ENCODE assay signal across 15 cellular contexts in the genomic region with DNA sequence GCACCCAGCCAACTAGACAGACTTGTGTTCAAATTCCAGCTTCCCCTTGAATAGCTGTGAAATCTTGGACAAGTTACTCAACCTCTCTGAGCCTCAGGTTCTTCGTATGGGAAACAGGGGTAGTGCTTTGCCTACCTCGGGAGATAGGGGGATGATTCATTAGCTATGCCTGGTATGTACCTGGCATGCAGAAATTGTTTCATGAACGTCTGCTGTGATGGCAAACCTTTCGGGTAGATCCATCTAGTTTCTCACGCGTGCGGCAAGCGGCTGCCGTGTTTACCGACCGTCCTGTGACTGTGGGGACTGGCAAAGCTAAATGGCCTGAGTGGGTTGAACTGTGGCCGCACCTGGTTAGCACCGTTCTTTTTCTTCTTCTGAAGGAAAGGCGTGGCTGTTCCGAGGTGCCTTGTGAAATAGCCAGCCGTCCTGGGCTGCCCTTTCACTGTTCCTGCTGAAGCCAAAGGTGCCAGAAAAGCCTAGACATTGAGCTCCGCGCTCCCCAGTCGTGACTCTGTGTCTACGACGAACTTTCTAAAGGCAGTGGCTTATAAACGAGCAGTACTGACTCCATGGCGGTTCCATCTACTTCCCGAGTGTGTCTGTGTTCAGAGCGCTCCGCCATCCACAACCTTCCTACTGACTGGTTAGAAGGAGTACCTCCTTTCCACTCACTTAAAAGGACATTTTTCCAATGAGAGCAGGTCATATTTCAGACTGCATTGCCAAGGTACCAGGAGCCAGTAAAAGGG. TPM values are rescaled to one million over a fixed set of nuclear protein-coding genes. Genes with fewer than 3 reads are reported as not detected.
DNase-seq lines count a peak whose midpoint lies in the region; ATAC-seq, FAIRE-seq and TF ChIP-seq lines count a peak whose summit lies in the region.
"Had no signal": no experiment of that assay in that cellular context is flagged by ENCODE, and none has a peak within 500 bp of the region (broad histone marks: within the 10 kb centered on the region; RNA-seq: fewer than 3 reads in every experiment).

No MANE protein-coding gene starts in this region.

- TF ChIP-seq POLR2A in gastrocnemius medialis (IDR thresholded peaks at IDR 0.05): no peak

- intact Hi-C loops in kidney (cut with DNase I) (no loop called here), gastrocnemius medialis (cut with DNase I; ENCODE audit: low total_unique reads) (loop anchor here (5.0 kb wide), 1 partner anchor 219 kb away; no protein-coding TSS in a partner anchor)

- DNase-seq in DMS79 treated with DMSO at 0.1 percent for 48 hours (lab: John Stamatoyannopoulos, UW) (peak; percentile 52), adipocyte (ENCODE audit: low read depth) (no peak), kidney (no peak), gastrocnemius medialis (peak; percentile 72 to 82), NCI-H2196 treated with DMSO at 0.1 percent for 48 hours (lab: John Stamatoyannopoulos, UW; ENCODE audit: unreplicated experiment) (no peak)
- DNase-seq in stimulated activated effector memory CD8-positive, alpha-beta T cell treated with anti-CD3 and anti-CD28 coated beads, Interleukin-12 subunit alpha, Interleukin-12 subunit beta, amount 100 ng/mL, for 72 hours (ENCODE audit: low spot score in 2 of 2): no peak
- DNase-seq in NK-92 treated with Interleukin-12 subunit alpha and Interleukin-12 subunit beta, amount 100 ng/mL, for 24 hours (lab: John Stamatoyannopoulos, UW): no peak
- DNase-seq: activated CD4-positive, alpha-beta T cell treated with anti-CD3 and anti-CD28 coated beads, Interleukin-2, amount 50 U/mL, for 48 hours; activated gamma-delta T cell; GOT3; OCI-M1; spleen; T-helper 2 cell had no signal

- no peak overlapping the region for H3K4me3 Mint-ChIP-seq in stimulated activated effector memory CD8-positive, alpha-beta T cell treated with anti-CD3 and anti-CD28 coated beads, Interleukin-12 subunit alpha, Interleukin-12 subunit beta, amount 100 ng/mL, for 72 hours
- H3K4me3 Mint-ChIP-seq: central memory CD8-positive, alpha-beta T cell had no signal

- TF ChIP-seq CTCF in kidney (IDR thresholded peaks at IDR 0.05; ENCODE audit: borderline replicate concordance, extremely low read depth, insufficient read depth) (no peak), gastrocnemius medialis (IDR thresholded peaks at IDR 0.05 in 4 of 5, conservative IDR thresholded peaks at IDR 0.05 in 1 of 5) (no peak)

- H3K4me1 Mint-ChIP-seq in stimulated activated effector memory CD8-positive, alpha-beta T cell treated with anti-CD3 and anti-CD28 coated beads, Interleukin-12 subunit alpha, Interleukin-12 subunit beta, amount 100 ng/mL, for 72 hours: peaks cover 17% of the 10 kb centered on the region

- in situ Hi-C loops in gastrocnemius medialis (cut with MboI; ENCODE audit: low sequenced_read_pairs in 4 of 4): no loop called here

- H3K4me3 ChIP-seq in adipocyte (ENCODE audit: low read length) (no peak overlapping the region), kidney (ENCODE audit: low read length in 2 of 2) (peak overlapping the region; percentile 30 to 51), gastrocnemius medialis (peak overlapping the region; percentile 30 to 44 (median 34))
- H3K4me3 ChIP-seq: spleen had no signal

- H3K27ac ChIP-seq in kidney (ENCODE audit: low read depth in 2 of 2, low read length in 2 of 2) (no peak overlapping the region), gastrocnemius medialis (peak overlapping the region; percentile 78 to 92 (median 84))
- H3K27ac ChIP-seq: spleen had no signal

- ATAC-seq in gastrocnemius medialis: peak; percentile 57 to 67
- no peak for ATAC-seq in stimulated activated effector memory CD8-positive, alpha-beta T cell treated with anti-CD3 and anti-CD28 coated beads, Interleukin-12 subunit alpha, Interleukin-12 subunit beta, amount 100 ng/mL, for 72 hours
- no peak for ATAC-seq in HG02623 (IDR thresholded peaks at IDR 0.05; ENCODE audit: unreplicated experiment)

- H3K36me3 ChIP-seq in adipocyte (ENCODE audit: control insufficient read depth, insufficient read depth, low read length, severe bottlenecking) (no peaks in the 10 kb centered on the region), kidney (ENCODE audit: control insufficient read depth in 1 of 2, insufficient read depth in 2 of 2, low read length in 2 of 2) (no peaks in the 10 kb centered on the region), gastrocnemius medialis (no peaks in the 10 kb centered on the region)
- H3K36me3 ChIP-seq: spleen had no signal

- no peak for FAIRE-seq in kidney (lab: Jason Lieb, UNC)

- H3K27me3 ChIP-seq in adipocyte (replicated peaks; ENCODE audit: control insufficient read depth, insufficient read depth, low read length) (no peaks in the 10 kb centered on the region), gastrocnemius medialis (no peaks in the 10 kb centered on the region)
- H3K27me3 ChIP-seq: spleen had no signal

- peaks cover 3% of the 10 kb centered on the region for H3K9me3 ChIP-seq in adipocyte (ENCODE audit: control insufficient read depth, low read length)
- no peaks in the 10 kb centered on the region for H3K9me3 ChIP-seq in kidney (ENCODE audit: control insufficient read depth in 1 of 2, low read length in 2 of 2)
- H3K9me3 ChIP-seq in gastrocnemius medialis: no peaks in the 10 kb centered on the region
- H3K9me3 ChIP-seq: spleen had no signal

- H3K27ac Mint-ChIP-seq in stimulated activated effector memory CD8-positive, alpha-beta T cell treated with anti-CD3 and anti-CD28 coated beads, Interleukin-12 subunit alpha, Interleukin-12 subunit beta, amount 100 ng/mL, for 72 hours: no peak overlapping the region

- peaks cover 25% of the 10 kb centered on the region for H3K4me1 ChIP-seq in adipocyte (ENCODE audit: control insufficient read depth, insufficient read depth, low read length)
- peaks cover 6 to 9% of the 10 kb centered on the region in 2 donors for H3K4me1 ChIP-seq in kidney (ENCODE audit: control insufficient read depth in 1 of 2, insufficient read depth in 1 of 2, low read depth in 1 of 2, low read length in 2 of 2)
- peaks cover 28 to 32% of the 10 kb centered on the region in 2 donors for H3K4me1 ChIP-seq in gastrocnemius medialis

- no peaks in the 10 kb centered on the region for H3K36me3 Mint-ChIP-seq in stimulated activated effector memory CD8-positive, alpha-beta T cell treated with anti-CD3 and anti-CD28 coated beads, Interleukin-12 subunit alpha, Interleukin-12 subunit beta, amount 100 ng/mL, for 72 hours

- peak overlapping the region; percentile 84 for H3K9ac ChIP-seq in adipocyte (ENCODE audit: low read length)
- H3K9ac ChIP-seq in kidney (ENCODE audit: low read length in 2 of 2): peak overlapping the region in 1 of 2 donors; percentile 41

- no peaks in the 10 kb centered on the region for H3K9me3 Mint-ChIP-seq in stimulated activated effector memory CD8-positive, alpha-beta T cell treated with anti-CD3 and anti-CD28 coated beads, Interleukin-12 subunit alpha, Interleukin-12 subunit beta, amount 100 ng/mL, for 72 hours

RNA-seq across cellular contexts. Expression of gene MED13L, which starts 40.7 kb away (rescaled TPM):
- total RNA-seq in kidney (153 TPM), gastrocnemius medialis (10 to 100 TPM; 59.5 to 92.6 (median 74.1) TPM)
- polyA plus RNA-seq in kidney (ENCODE audit: insufficient read depth, low read depth, low replicate concordance): 7.1 TPM

Comparison
In these comparisons a context has a peak if more than half of its experiments do, and no peak if none do; other contexts are left out.
1. DNase-seq: peak in DMS79 treated with DMSO at 0.1 percent for 48 hours (single experiment) and gastrocnemius medialis (2 of 2); none in adipocyte (single experiment), kidney (single experiment), NCI-H2196 treated with DMSO at 0.1 percent for 48 hours (single experiment), stimulated activated effector memory CD8-positive, alpha-beta T cell treated with anti-CD3 and anti-CD28 coated beads, Interleukin-12 subunit alpha, Interleukin-12 subunit beta, amount 100 ng/mL, for 72 hours (0 of 2) and NK-92 treated with Interleukin-12 subunit alpha and Interleukin-12 subunit beta, amount 100 ng/mL, for 24 hours (single experiment).
2. H3K27ac ChIP-seq: peak in gastrocnemius medialis (4 of 4); none in kidney (0 of 2).
3. ATAC-seq: peak in gastrocnemius medialis (2 of 2); none in stimulated activated effector memory CD8-positive, alpha-beta T cell treated with anti-CD3 and anti-CD28 coated beads, Interleukin-12 subunit alpha, Interleukin-12 subunit beta, amount 100 ng/mL, for 72 hours (single experiment) and HG02623 (single experiment).